ENCODE assay signal across 14 cellular contexts in genomic region chr5:173474881-173475287, GRCh38.
DNase-seq lines count a peak whose midpoint lies in the region; ATAC-seq and TF ChIP-seq lines count a peak whose summit lies in the region.
"Had no signal": no experiment of that assay in that cellular context is flagged by ENCODE, and none has a peak within 500 bp of the region (broad histone marks: within the 10 kb centered on the region; RNA-seq: fewer than 3 reads in every experiment).

No MANE protein-coding gene starts in this region.

- no peak overlapping the region for H3K4me3 ChIP-seq in breast epithelium
- H3K4me3 ChIP-seq in heart right ventricle = no peak overlapping the region

- H3K36me3 ChIP-seq in breast epithelium = no peaks in the 10 kb centered on the region
- H3K36me3 ChIP-seq in heart right ventricle = no peaks in the 10 kb centered on the region

- peaks cover 6 to 14% of the 10 kb centered on the region in 2 donors for H3K4me1 ChIP-seq in breast epithelium
- peaks cover 0 to 34% (median 19%) of the 10 kb centered on the region in 9 donors for H3K4me1 ChIP-seq in heart right ventricle

- ATAC-seq in heart right ventricle (no peak), GM18519 (IDR thresholded peaks at IDR 0.05; ENCODE audit: low FRiP score, unreplicated experiment) (no peak), HG02763 (IDR thresholded peaks at IDR 0.05; ENCODE audit: unreplicated experiment) (no peak)
- ATAC-seq: activated T-cell treated with anti-CD3 and anti-CD28 coated beads, Interleukin-2, amount 50 U/mL, for 72 hours; left colon had no signal

- no peak for TF ChIP-seq POLR2A in breast epithelium (IDR thresholded peaks at IDR 0.05)

- intact Hi-C loops in breast epithelium (cut with DNase I; ENCODE audit: low total_unique reads) (no loop called here), heart right ventricle (cut with DNase I) (no loop called here)

- H3K9me3 ChIP-seq in breast epithelium = no peaks in the 10 kb centered on the region
- no peaks in the 10 kb centered on the region for H3K9me3 ChIP-seq in heart right ventricle

- H3K27ac ChIP-seq in breast epithelium = peak overlapping the region; percentile 85 to 92
- H3K27ac ChIP-seq in heart right ventricle = peak overlapping the region in 1 of 10 donors; percentile 21
- H3K27ac ChIP-seq: C4-2B had no signal

- DNase-seq in AG08395 (ENCODE audit: low spot score) (peak; percentile 71), HCEC 1CT (peak; percentile 93), breast epithelium (ENCODE audit: low spot score in 2 of 2) (no peak), kidney tubule cell (ENCODE audit: low spot score) (peak; percentile 18), heart right ventricle (no peak), epidermal melanocyte (ENCODE audit: insufficient read length, low spot score) (no peak)
- DNase-seq: activated CD4-positive, alpha-beta T cell treated with anti-CD3 and anti-CD28 coated beads, Interleukin-2, amount 10 ng/mL, durations not matched to agents 24 days and 14 days; activated T-cell treated with anti-CD3 and anti-CD28 coated beads, Interleukin-2, amount 50 U/mL, for 72 hours; anterior cingulate cortex; left colon; NCI-H2171 treated with DMSO at 0.1 percent for 48 hours had no signal

- TF ChIP-seq CTCF in breast epithelium (IDR thresholded peaks at IDR 0.05) = no peak
- TF ChIP-seq CTCF in heart right ventricle (IDR thresholded peaks at IDR 0.05) = no peak

- H3K27me3 ChIP-seq in breast epithelium = no peaks in the 10 kb centered on the region
- H3K27me3 ChIP-seq in heart right ventricle = no peaks in the 10 kb centered on the region

- WGBS in heart right ventricle, 2 donors = 55 to 63% methylated on average over 5 of the region's 5 CpGs

Comparison
In these comparisons a context has a peak if more than half of its experiments do, and no peak if none do; other contexts are left out.
1. DNase-seq: peak in AG08395 (single experiment), HCEC 1CT (single experiment) and kidney tubule cell (single experiment); none in breast epithelium (0 of 2), heart right ventricle (0 of 2) and epidermal melanocyte (single experiment).